26 cellular contexts compared by ENCODE assay signal in the genomic region with DNA sequence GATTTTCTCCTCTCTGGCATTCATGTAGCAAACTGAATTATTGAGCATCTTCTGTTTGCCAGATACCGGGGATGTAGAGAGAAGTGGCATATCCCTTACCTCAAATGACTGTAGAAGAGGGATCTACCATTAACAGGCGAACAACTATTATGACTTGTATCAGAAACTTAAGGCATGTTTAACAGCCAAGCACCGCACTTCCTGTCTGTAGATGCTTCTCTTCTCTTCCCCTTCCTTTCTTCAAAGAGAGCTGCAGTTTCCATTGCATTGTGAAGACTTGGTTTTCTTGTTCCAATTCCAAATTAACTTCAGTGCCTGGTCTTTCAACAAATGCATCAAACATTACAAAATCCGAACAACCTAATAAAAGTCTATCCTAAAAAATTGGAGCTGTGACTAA. TPM values are rescaled to one million over a fixed set of nuclear protein-coding genes. Genes with fewer than 3 reads are reported as not detected.
"Had no signal": no experiment of that assay in that cellular context is flagged by ENCODE, and none has a peak within 500 bp of the region (broad histone marks: within the 10 kb centered on the region; RNA-seq: fewer than 3 reads in every experiment).

No MANE protein-coding gene starts in this region.

- H2AFZ ChIP-seq: PC-9 had no signal

- H3K27me3 ChIP-seq: ascending aorta, body of pancreas had no signal

- H3K4me3 ChIP-seq: ascending aorta, body of pancreas, PC-9, SK-N-MC had no signal

- H3K27ac ChIP-seq: ascending aorta, body of pancreas, PC-9, SK-N-MC, VCaP had no signal

- ATAC-seq: activated CD8-positive, alpha-beta memory T cell treated with anti-CD3 and anti-CD28 coated beads, Interleukin-2, amount 10 ng/mL, durations not matched to agents 7 days and 5 days; activated T-helper 17 cell treated with anti-CD3 and anti-CD28 coated beads, Interleukin-2, amount 50 U/mL, for 72 hours; body of pancreas; T-cell had no signal

- H3K27me3 Mint-ChIP-seq: activated CD8-positive, alpha-beta memory T cell treated with anti-CD3 and anti-CD28 coated beads, Interleukin-2, amount 10 ng/mL, durations not matched to agents 7 days and 5 days; activated T-helper 17 cell treated with anti-CD3 and anti-CD28 coated beads, Interleukin-2, amount 50 U/mL, for 72 hours; central memory CD8-positive, alpha-beta T cell; T-cell had no signal

- H3K27ac Mint-ChIP-seq: activated CD8-positive, alpha-beta memory T cell treated with anti-CD3 and anti-CD28 coated beads, Interleukin-2, amount 10 ng/mL, durations not matched to agents 7 days and 5 days; activated naive CD4-positive, alpha-beta T cell treated with anti-CD3 and anti-CD28 coated beads for 36 hours; activated T-helper 17 cell treated with anti-CD3 and anti-CD28 coated beads, Interleukin-2, amount 50 U/mL, for 72 hours; T-cell had no signal

- DNase-seq: activated CD4-positive, alpha-beta T cell treated with anti-CD3 and anti-CD28 coated beads, Interleukin-2, amount 50 U/mL, for 48 hours; activated CD4-positive, CD25-positive, alpha-beta regulatory T cell; activated CD8-positive, alpha-beta memory T cell treated with anti-CD3 and anti-CD28 coated beads, Interleukin-2, amount 10 ng/mL, durations not matched to agents 7 days and 5 days; activated gamma-delta T cell; activated naive CD4-positive, alpha-beta T cell treated with anti-CD3 and anti-CD28 coated beads for 36 hours; activated T-cell treated with anti-CD3 and anti-CD28 coated beads, Interleukin-2, amount 50 U/mL, for 48 hours; amniotic stem cell; body of pancreas; KBM-7; MV-4-11; NCI-H1092 treated with DMSO at 0.1 percent for 48 hours; NCI-H1417 treated with DMSO at 0.1 percent for 48 hours; NCI-H1694; NCI-H2029; NCI-H446; NCI-H524; PC-9; SHP77 treated with DMSO at 0.1 percent for 48 hours; T-cell; T1000 had no signal

- H3K4me3 Mint-ChIP-seq: activated CD8-positive, alpha-beta memory T cell treated with anti-CD3 and anti-CD28 coated beads, Interleukin-2, amount 10 ng/mL, durations not matched to agents 7 days and 5 days; activated naive CD4-positive, alpha-beta T cell treated with anti-CD3 and anti-CD28 coated beads for 36 hours; activated T-helper 17 cell treated with anti-CD3 and anti-CD28 coated beads, Interleukin-2, amount 50 U/mL, for 72 hours; central memory CD8-positive, alpha-beta T cell; T-cell had no signal

- H3K4me2 ChIP-seq: PC-9 had no signal

- H3K9me3 ChIP-seq: ascending aorta had no signal

RNA-seq across cellular contexts. Expression of gene LRRC4, which starts 49.3 kb away (rescaled TPM):
- total RNA-seq: activated CD8-positive, alpha-beta memory T cell treated with anti-CD3 and anti-CD28 coated beads, Interleukin-2, amount 10 ng/mL, durations not matched to agents 7 days and 5 days; MCF 10A had no signal
